ENCODE assay signal across 8 cellular contexts in genomic region chr6:118933855-118934460, GRCh38. TPM values are rescaled to one million over a fixed set of nuclear protein-coding genes. Genes with fewer than 3 reads are reported as not detected.
A peak's percentile ranks its signal among the peaks of the same experiment; 100 is the strongest.
DNase-seq lines count a peak whose midpoint lies in the region; ATAC-seq and TF ChIP-seq lines count a peak whose summit lies in the region.

No MANE protein-coding gene starts in this region.

- H3K27me3 ChIP-seq in body of pancreas (no peaks in the 10 kb centered on the region), muscle layer of duodenum (ENCODE audit: low read depth, low read length) (no peaks in the 10 kb centered on the region)

- H3K9me3 ChIP-seq in body of pancreas (no peaks in the 10 kb centered on the region), muscle layer of duodenum (ENCODE audit: control insufficient read depth in 1 of 2, low read length in 2 of 2) (no peaks in the 10 kb centered on the region)

- no peak for TF ChIP-seq CTCF in body of pancreas (IDR thresholded peaks at IDR 0.05)

- peak overlapping the region in 1 of 2 donors; percentile 58 for H3K4me3 ChIP-seq in body of pancreas
- H3K4me3 ChIP-seq in muscle layer of duodenum (ENCODE audit: low read depth in 1 of 2, low read length in 2 of 2) = peak overlapping the region; percentile 94 to 95

- ATAC-seq in HG03095 (IDR thresholded peaks at IDR 0.05; ENCODE audit: unreplicated experiment) (peak; percentile 2), body of pancreas (no peak), GM21423 (IDR thresholded peaks at IDR 0.05; ENCODE audit: unreplicated experiment) (no peak)

- H3K4me1 ChIP-seq in body of pancreas (peaks cover 23% of the 10 kb centered on the region), muscle layer of duodenum (ENCODE audit: control insufficient read depth in 1 of 2, insufficient read depth in 2 of 2, low read length in 2 of 2) (peaks cover 0 to 11% of the 10 kb centered on the region in 2 donors)

- peak overlapping the region in 3 of 4 donors; percentile 88 to 98 (median 98) for H3K27ac ChIP-seq in body of pancreas
- H3K27ac ChIP-seq in muscle layer of duodenum (ENCODE audit: low read length) = peak overlapping the region; percentile 87

- no peak for TF ChIP-seq POLR2A in body of pancreas (IDR thresholded peaks at IDR 0.05)

- DNase-seq in NCI-H2107 treated with DMSO at 0.1 percent for 48 hours (lab: John Stamatoyannopoulos, UW; ENCODE audit: unreplicated experiment) (peak; percentile 32), NCI-H2107 (lab: John Stamatoyannopoulos, UW) (no peak), body of pancreas (no peak), NCI-H1417 (lab: John Stamatoyannopoulos, UW) (no peak)
- no peak for DNase-seq in central memory CD4-positive, alpha-beta T cell

- intact Hi-C loops in body of pancreas (cut with DNase I) = no loop called here

- H3K36me3 ChIP-seq in body of pancreas (replicated peaks in 1 of 2; ENCODE audit: insufficient read depth in 1 of 2, low read depth in 2 of 2) = peaks cover 0 to 6% of the 10 kb centered on the region in 2 donors
- peaks cover 5 to 6% of the 10 kb centered on the region in 2 donors for H3K36me3 ChIP-seq in muscle layer of duodenum (ENCODE audit: control insufficient read depth in 1 of 2, insufficient read depth in 2 of 2, low read length in 2 of 2)

- 4 to 5% methylated on average over 8 of the region's 8 CpGs for WGBS in body of pancreas, 2 donors

RNA-seq across cellular contexts. Expression of gene MCM9, which starts 1.0 kb away (rescaled TPM):
- 10 to 100 TPM in 1 of 2 donors, 1 to 10 TPM in 1; 9.9 to 33.9 TPM for total RNA-seq in body of pancreas

RNA-seq across cellular contexts. Expression of gene ASF1A, which starts 40.0 kb away (rescaled TPM):
- total RNA-seq in body of pancreas = 1 to 10 TPM; 6.3 to 7.8 TPM
